In genomic region chr9:13688990-13689600, GRCh38 we compare ENCODE assay signal across 11 cellular contexts.
DNase-seq lines count a peak whose midpoint lies in the region; ATAC-seq and TF ChIP-seq lines count a peak whose summit lies in the region.
"Had no signal": no experiment of that assay in that cellular context is flagged by ENCODE, and none has a peak within 500 bp of the region (broad histone marks: within the 10 kb centered on the region; RNA-seq: fewer than 3 reads in every experiment).

No MANE protein-coding gene starts in this region.

- H3K4me1 ChIP-seq in SJCRH30 (peaks cover 7% of the 10 kb centered on the region), heart right ventricle (peaks cover 0 to 33% (median 13%) of the 10 kb centered on the region in 9 donors), smooth muscle cell (ENCODE audit: low read depth) (no peaks in the 10 kb centered on the region)

- H3K4me1 Mint-ChIP-seq in effector memory CD8-positive, alpha-beta T cell (ENCODE audit: low read depth in 2 of 2): no peaks in the 10 kb centered on the region
- H3K4me1 Mint-ChIP-seq: B cell had no signal

- H3K27ac ChIP-seq in SJCRH30: no peak overlapping the region
- peak overlapping the region in 4 of 10 donors; percentile 1 to 54 (median 30) for H3K27ac ChIP-seq in heart right ventricle
- no peak overlapping the region for H3K27ac ChIP-seq in smooth muscle cell (ENCODE audit: low read depth)
- H3K27ac ChIP-seq: SK-N-MC had no signal

- H3F3A ChIP-seq in smooth muscle cell (ENCODE audit: low read depth): no peaks in the 10 kb centered on the region

- peaks cover 4% of the 10 kb centered on the region; the same call in 1 of the 2 replicates for H3K9me3 ChIP-seq in SJCRH30 (replicated peaks)
- peaks cover 0 to 24% (median 0%) of the 10 kb centered on the region in 11 donors for H3K9me3 ChIP-seq in heart right ventricle
- no peaks in the 10 kb centered on the region for H3K9me3 ChIP-seq in smooth muscle cell (replicated peaks; ENCODE audit: low read depth)

- H3K36me3 Mint-ChIP-seq in effector memory CD8-positive, alpha-beta T cell (ENCODE audit: insufficient read depth): no peaks in the 10 kb centered on the region

- ATAC-seq in heart right ventricle: peak in 3 of 8 donors; percentile 33 to 38 (median 34)
- ATAC-seq in effector memory CD8-positive, alpha-beta T cell (replicated peaks): no peak
- no peak for ATAC-seq in HG03520 (IDR thresholded peaks at IDR 0.05; ENCODE audit: unreplicated experiment)
- no peak for ATAC-seq in GM18498 (IDR thresholded peaks at IDR 0.05; ENCODE audit: unreplicated experiment)

- DNase-seq in NCI-H1105 treated with DMSO at 0.1 percent for 48 hours (lab: John Stamatoyannopoulos, UW) (peak; percentile 10), NCI-H1105 (lab: John Stamatoyannopoulos, UW) (no peak), SJCRH30 (peak; percentile 10 to 22), heart right ventricle (peak in 1 of 2 donors; percentile 19), smooth muscle cell (lab: John Stamatoyannopoulos, UW; ENCODE audit: unreplicated experiment) (no peak)
- DNase-seq in effector memory CD8-positive, alpha-beta T cell: no peak
- DNase-seq: glutamatergic neuron had no signal

- TF ChIP-seq CTCF in heart right ventricle (IDR thresholded peaks at IDR 0.05) (peak; percentile 17 to 72 (median 54)), smooth muscle cell (IDR thresholded peaks at IDR 0.05; ENCODE audit: borderline replicate concordance, insufficient read depth, poor library complexity, severe bottlenecking) (peak; percentile 38)

- H3K9me3 Mint-ChIP-seq in effector memory CD8-positive, alpha-beta T cell: peaks cover 14 to 21% of the 10 kb centered on the region in 2 donors

- intact Hi-C loops in heart right ventricle (cut with DNase I): loop anchor here in 8 of 10 donors (5.0 to 10.0 kb wide), 7 partner anchors 234 to 666 kb away; no protein-coding TSS in a partner anchor

- H3K4me3 Mint-ChIP-seq in effector memory CD8-positive, alpha-beta T cell: no peak overlapping the region
- H3K4me3 Mint-ChIP-seq: B cell had no signal

- no peak overlapping the region for H3K27ac Mint-ChIP-seq in effector memory CD8-positive, alpha-beta T cell
- H3K27ac Mint-ChIP-seq: B cell had no signal

- no peaks in the 10 kb centered on the region for H4K20me1 ChIP-seq in smooth muscle cell (ENCODE audit: low read depth)

- H3K27me3 ChIP-seq in SJCRH30 (no peaks in the 10 kb centered on the region), heart right ventricle (no peaks in the 10 kb centered on the region), smooth muscle cell (ENCODE audit: low read depth) (no peaks in the 10 kb centered on the region)

- H3K36me3 ChIP-seq in SJCRH30: no peaks in the 10 kb centered on the region
- H3K36me3 ChIP-seq in heart right ventricle: no peaks in the 10 kb centered on the region
- no peaks in the 10 kb centered on the region for H3K36me3 ChIP-seq in smooth muscle cell (ENCODE audit: low read depth)

- H3K79me2 ChIP-seq in smooth muscle cell (ENCODE audit: low read depth): no peaks in the 10 kb centered on the region

- H3K4me3 ChIP-seq in SJCRH30 (no peak overlapping the region), heart right ventricle (no peak overlapping the region), smooth muscle cell (no peak overlapping the region)
- H3K4me3 ChIP-seq: SK-N-MC had no signal

- no peak overlapping the region for H3K9ac ChIP-seq in smooth muscle cell (ENCODE audit: low read depth)

- no peaks in the 10 kb centered on the region for H3K27me3 Mint-ChIP-seq in effector memory CD8-positive, alpha-beta T cell
- H3K27me3 Mint-ChIP-seq: B cell had no signal

- no peak overlapping the region for H3K4me2 ChIP-seq in smooth muscle cell

- 83 to 94% methylated on average over 1 of the region's 1 CpG for WGBS in heart right ventricle, 2 donors
- WGBS in smooth muscle cell (ENCODE audit: low lambda C conversion rate): 77% methylated on average over 1 of the region's 1 CpG

- H2AFZ ChIP-seq in smooth muscle cell (ENCODE audit: low read depth): peak overlapping the region; percentile 44

Comparison
In these comparisons a context has a peak if more than half of its experiments do, and no peak if none do; other contexts are left out.
1. DNase-seq: peak in NCI-H1105 treated with DMSO at 0.1 percent for 48 hours (single experiment) and SJCRH30 (2 of 2); none in NCI-H1105 (single experiment), smooth muscle cell (single experiment) and effector memory CD8-positive, alpha-beta T cell (0 of 3).